In genomic region chr10:412109-412508, GRCh38 we compare ENCODE assay signal across 31 cellular contexts.
A peak's percentile ranks its signal among the peaks of the same experiment; 100 is the strongest.
DNase-seq lines count a peak whose midpoint lies in the region; ATAC-seq, FAIRE-seq and TF ChIP-seq lines count a peak whose summit lies in the region.
"Had no signal": no experiment of that assay in that cellular context is flagged by ENCODE, and none has a peak within 500 bp of the region (broad histone marks: within the 10 kb centered on the region; RNA-seq: fewer than 3 reads in every experiment).

No MANE protein-coding gene starts in this region.

- H3K4me1 Mint-ChIP-seq in glutamatergic neuron (ENCODE audit: low read depth, unreplicated experiment) (peaks cover 37% of the 10 kb centered on the region), osteocyte (ENCODE audit: unreplicated experiment) (no peaks in the 10 kb centered on the region)
- H3K4me1 Mint-ChIP-seq: activated naive CD4-positive, alpha-beta T cell treated with anti-CD3 and anti-CD28 coated beads, Interleukin-2, amount 10 ng/mL, durations not matched to agents 7 days and 5 days; stimulated activated effector memory CD8-positive, alpha-beta T cell treated with anti-CD3 and anti-CD28 coated beads, Interleukin-12 subunit alpha, Interleukin-12 subunit beta, amount 100 ng/mL, for 72 hours had no signal

- DNase-seq in glutamatergic neuron (no peak), NAMALWA (ENCODE audit: low spot score) (no peak), GM19239 (ENCODE audit: insufficient read length, low spot score) (no peak), NCI-H345 (lab: John Stamatoyannopoulos, UW) (no peak), osteocyte (ENCODE audit: extremely low spot score, unreplicated experiment) (no peak)
- DNase-seq: 8988T; activated naive CD4-positive, alpha-beta T cell treated with anti-CD3 and anti-CD28 coated beads, Interleukin-2, amount 10 ng/mL, durations not matched to agents 7 days and 5 days; AML-193; amygdala; CD8-positive, alpha-beta T cell; colonic mucosa; DMS53; endodermal cell; GF-D8; kidney glomerular epithelial cell; mammary epithelial cell; NCI-H1048; NCI-H1694 treated with DMSO at 0.1 percent for 48 hours; occipital lobe; PC-3; retina; SIG-M5; SW 1271; T1000; upper lobe of right lung had no signal

- no peaks in the 10 kb centered on the region for H3K9me3 ChIP-seq in BLaER1
- H3K9me3 ChIP-seq: colonic mucosa, upper lobe of right lung had no signal

- H3K9me3 Mint-ChIP-seq in glutamatergic neuron (ENCODE audit: unreplicated experiment) (peaks cover 9% of the 10 kb centered on the region), osteocyte (ENCODE audit: unreplicated experiment) (no peaks in the 10 kb centered on the region)
- H3K9me3 Mint-ChIP-seq: activated naive CD4-positive, alpha-beta T cell treated with anti-CD3 and anti-CD28 coated beads, Interleukin-2, amount 10 ng/mL, durations not matched to agents 7 days and 5 days; CD8-positive, alpha-beta T cell; endodermal cell; stimulated activated effector memory CD8-positive, alpha-beta T cell treated with anti-CD3 and anti-CD28 coated beads, Interleukin-12 subunit alpha, Interleukin-12 subunit beta, amount 100 ng/mL, for 72 hours had no signal

- no peaks in the 10 kb centered on the region for H4K20me1 ChIP-seq in BLaER1

- TF ChIP-seq CTCF in glutamatergic neuron (IDR thresholded peaks at IDR 0.05; ENCODE audit: partially characterized antibody, unreplicated experiment) (no peak), osteocyte (IDR thresholded peaks at IDR 0.05) (no peak)

- H3K36me3 ChIP-seq in BLaER1, result peaks cover 76% of the 10 kb centered on the region
- H3K36me3 ChIP-seq: colonic mucosa had no signal

- H3K27ac Mint-ChIP-seq in glutamatergic neuron (ENCODE audit: unreplicated experiment) (peak overlapping the region; percentile 84), osteocyte (ENCODE audit: unreplicated experiment) (no peak overlapping the region)
- H3K27ac Mint-ChIP-seq: activated naive CD4-positive, alpha-beta T cell treated with anti-CD3 and anti-CD28 coated beads, Interleukin-2, amount 10 ng/mL, durations not matched to agents 7 days and 5 days; CD8-positive, alpha-beta T cell; endodermal cell; stimulated activated effector memory CD8-positive, alpha-beta T cell treated with anti-CD3 and anti-CD28 coated beads, Interleukin-12 subunit alpha, Interleukin-12 subunit beta, amount 100 ng/mL, for 72 hours had no signal

- peaks cover 8% of the 10 kb centered on the region for H3K27me3 Mint-ChIP-seq in glutamatergic neuron (ENCODE audit: unreplicated experiment)
- no peaks in the 10 kb centered on the region for H3K27me3 Mint-ChIP-seq in osteocyte (ENCODE audit: unreplicated experiment)

- H3K4me1 ChIP-seq in BLaER1, result peaks cover 22% of the 10 kb centered on the region
- H3K4me1 ChIP-seq: colonic mucosa, upper lobe of right lung had no signal

- no peak overlapping the region for H3K4me3 Mint-ChIP-seq in glutamatergic neuron (ENCODE audit: unreplicated experiment)
- H3K4me3 Mint-ChIP-seq in osteocyte (ENCODE audit: unreplicated experiment), result no peak overlapping the region
- H3K4me3 Mint-ChIP-seq: activated naive CD4-positive, alpha-beta T cell treated with anti-CD3 and anti-CD28 coated beads, Interleukin-2, amount 10 ng/mL, durations not matched to agents 7 days and 5 days; CD8-positive, alpha-beta T cell; endodermal cell; stimulated activated effector memory CD8-positive, alpha-beta T cell treated with anti-CD3 and anti-CD28 coated beads, Interleukin-12 subunit alpha, Interleukin-12 subunit beta, amount 100 ng/mL, for 72 hours had no signal

- peak; percentile 98 for ATAC-seq in GM18868 (IDR thresholded peaks at IDR 0.05; ENCODE audit: unreplicated experiment)
- peak; percentile 52 for ATAC-seq in HG03469 (IDR thresholded peaks at IDR 0.05; ENCODE audit: unreplicated experiment)
- ATAC-seq: CD8-positive, alpha-beta T cell; PC-3; stimulated activated effector memory CD8-positive, alpha-beta T cell treated with anti-CD3 and anti-CD28 coated beads, Interleukin-12 subunit alpha, Interleukin-12 subunit beta, amount 100 ng/mL, for 72 hours; upper lobe of right lung had no signal

- FAIRE-seq in GM19239 (lab: Jason Lieb, UNC), result no peak
- FAIRE-seq: bronchial epithelial cell had no signal

- H3K9ac ChIP-seq in BLaER1, result no peak overlapping the region

- H3K27ac ChIP-seq in BLaER1, result no peak overlapping the region
- H3K27ac ChIP-seq: colonic mucosa, upper lobe of right lung had no signal

- H3K4me2 ChIP-seq in BLaER1, result 0 out of 2 replicates have a peak overlapping the region, but pooled peaks have one; percentile 44
- H3K4me2 ChIP-seq: smooth muscle cell had no signal

- H3K27me3 ChIP-seq in BLaER1, result no peaks in the 10 kb centered on the region
- H3K27me3 ChIP-seq: colonic mucosa, upper lobe of right lung had no signal

- H3K4me3 ChIP-seq in BLaER1, result no peak overlapping the region
- H3K4me3 ChIP-seq: colonic mucosa, smooth muscle cell, upper lobe of right lung had no signal

- H3K36me3 Mint-ChIP-seq in glutamatergic neuron (ENCODE audit: unreplicated experiment) (peaks cover 11% of the 10 kb centered on the region), osteocyte (ENCODE audit: unreplicated experiment) (peaks cover 39% of the 10 kb centered on the region)
- H3K36me3 Mint-ChIP-seq: activated naive CD4-positive, alpha-beta T cell treated with anti-CD3 and anti-CD28 coated beads, Interleukin-2, amount 10 ng/mL, durations not matched to agents 7 days and 5 days had no signal
